Comparison of ENCODE assay signal across 8 cellular contexts in the genomic region with DNA sequence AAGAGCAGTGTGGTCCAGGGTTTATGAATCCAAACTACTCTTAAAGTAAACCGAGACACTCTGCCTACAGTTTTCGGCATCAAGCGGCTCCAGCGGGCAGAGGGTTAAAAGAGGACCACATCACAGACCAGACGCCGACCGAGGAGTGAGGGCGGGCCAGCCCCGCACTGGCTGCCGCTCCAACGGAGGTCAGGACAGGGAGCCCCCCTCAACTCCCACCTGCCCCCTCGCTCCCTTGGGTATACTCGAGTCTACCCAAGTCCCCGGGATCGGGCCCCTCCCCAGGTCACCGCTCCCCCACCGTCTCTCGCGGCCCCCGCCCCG. TPM values are rescaled to one million over a fixed set of nuclear protein-coding genes. Genes with fewer than 3 reads are reported as not detected.
A peak's percentile ranks its signal among the peaks of the same experiment; 100 is the strongest.
DNase-seq lines count a peak whose midpoint lies in the region; ATAC-seq and TF ChIP-seq lines count a peak whose summit lies in the region.

No MANE protein-coding gene starts in this region.

- no peak overlapping the region for H2BK12ac ChIP-seq in mesenchymal stem cell (ENCODE audit: low read length in 2 of 2)

- peak overlapping the region; percentile 57 for H4K91ac ChIP-seq in mesenchymal stem cell (ENCODE audit: low read length)

- ATAC-seq in GM19438 (IDR thresholded peaks at IDR 0.05; ENCODE audit: low read depth, unreplicated experiment) (peak; percentile 33), GM21717 (IDR thresholded peaks at IDR 0.05; ENCODE audit: unreplicated experiment) (no peak)

- H2BK15ac ChIP-seq in mesenchymal stem cell (ENCODE audit: low read depth, poor library complexity, severe bottlenecking) = peak overlapping the region; percentile 94

- H3K18ac ChIP-seq in mesenchymal stem cell (ENCODE audit: low read depth in 1 of 2, low read length in 2 of 2) = peak overlapping the region; percentile 77 to 96

- peaks cover 2% of the 10 kb centered on the region for H3K36me3 Mint-ChIP-seq in IgD-negative memory B cell

- intact Hi-C loops in dorsolateral prefrontal cortex (cut with DNase I) = loop anchor here (2.0 to 5.0 kb wide), 5 partner anchors 46 to 299 kb away; a partner anchor contains a TSS

- DNase-seq in DMS114 treated with DMSO at 0.1 percent for 48 hours (lab: John Stamatoyannopoulos, UW; ENCODE audit: unreplicated experiment) = peak; percentile 74
- DNase-seq in SIG-M5 treated with dmso at 0.1 percent for 504 hours (lab: John Stamatoyannopoulos, UW; ENCODE audit: unreplicated experiment) = peak; percentile 77
- peak in 4 of 10 donors; percentile 49 to 67 (median 54) for DNase-seq in dorsolateral prefrontal cortex
- DNase-seq in mesenchymal stem cell = peak; percentile 80
- peak in 1 of 2 donors; percentile 47 for DNase-seq in tibial nerve (ENCODE audit: low spot score in 2 of 2)

- H3K4me3 Mint-ChIP-seq in IgD-negative memory B cell = peak overlapping the region; percentile 87 to 98 (median 94)

- peak overlapping the region; percentile 83 for H4K8ac ChIP-seq in mesenchymal stem cell (ENCODE audit: low read length)

- H3K14ac ChIP-seq in mesenchymal stem cell (ENCODE audit: low read length in 2 of 2) = peak overlapping the region in 1 of 2 experiments; percentile 41

- H3K27ac ChIP-seq in dorsolateral prefrontal cortex (peak overlapping the region; percentile 67 to 98 (median 95)), mesenchymal stem cell (ENCODE audit: low read length, poor library complexity, severe bottlenecking) (peak overlapping the region; percentile 72), tibial nerve (peak overlapping the region; percentile 94 to 100 (median 98))

- peaks cover 3 to 17% of the 10 kb centered on the region in 2 experiments for H3K36me3 ChIP-seq in mesenchymal stem cell (ENCODE audit: control insufficient read depth in 1 of 2, insufficient read depth in 2 of 2, low read depth in 1 of 2, low read length in 2 of 2)
- peaks cover 0 to 10% (median 0%) of the 10 kb centered on the region in 3 donors for H3K36me3 ChIP-seq in tibial nerve

- H3K27ac Mint-ChIP-seq in IgD-negative memory B cell = peak overlapping the region; percentile 19 to 98 (median 76)

- H3K4me1 ChIP-seq in mesenchymal stem cell (ENCODE audit: control insufficient read depth, insufficient read depth, low read depth, low read length) = peaks cover 4% of the 10 kb centered on the region
- peaks cover 0 to 32% (median 8%) of the 10 kb centered on the region in 4 donors for H3K4me1 ChIP-seq in tibial nerve

- TF ChIP-seq CTCF in dorsolateral prefrontal cortex (IDR thresholded peaks at IDR 0.05 in 54 of 56, conservative IDR thresholded peaks at IDR 0.05 in 2 of 56; ENCODE audit: low read depth in 1 of 56, partially characterized antibody in 56 of 56) (no peak), tibial nerve (IDR thresholded peaks at IDR 0.05) (no peak)

- 1% methylated on average over 19 of the region's 21 CpGs for WGBS in mesenchymal stem cell
- WGBS in tibial nerve, 2 donors = 0 to 3% methylated on average over 12 to 19 of the region's 21 CpGs

- peak overlapping the region; percentile 99 for H3K9ac ChIP-seq in mesenchymal stem cell (ENCODE audit: low read length)

- no peak for TF ChIP-seq POLR2A in tibial nerve (IDR thresholded peaks at IDR 0.05)

- H3K27me3 ChIP-seq in dorsolateral prefrontal cortex (no peaks in the 10 kb centered on the region), mesenchymal stem cell (ENCODE audit: control insufficient read depth in 1 of 2, insufficient read depth in 1 of 2, low read length in 2 of 2) (no peaks in the 10 kb centered on the region), tibial nerve (no peaks in the 10 kb centered on the region)

- no peaks in the 10 kb centered on the region for H3K27me3 Mint-ChIP-seq in IgD-negative memory B cell

- H3K4ac ChIP-seq in mesenchymal stem cell (ENCODE audit: low read depth in 1 of 2, low read length in 2 of 2) = peak overlapping the region in 1 of 2 experiments; percentile 95

- H3K9me3 ChIP-seq in mesenchymal stem cell (ENCODE audit: control insufficient read depth, low read length) = no peaks in the 10 kb centered on the region
- H3K9me3 ChIP-seq in tibial nerve = no peaks in the 10 kb centered on the region

- no peaks in the 10 kb centered on the region for H3K9me3 Mint-ChIP-seq in IgD-negative memory B cell

- peak overlapping the region; percentile 76 for H3K4me2 ChIP-seq in mesenchymal stem cell (ENCODE audit: low read length, poor library complexity, severe bottlenecking)

- TF ChIP-seq EP300 in tibial nerve (IDR thresholded peaks at IDR 0.05) = no peak

- H3K79me1 ChIP-seq in mesenchymal stem cell (replicated peaks; ENCODE audit: low read length, poor library complexity, severe bottlenecking) = no peaks in the 10 kb centered on the region

- H2AFZ ChIP-seq in mesenchymal stem cell (ENCODE audit: low read depth, low read length) = peak overlapping the region; percentile 85

- H3K4me3 ChIP-seq in dorsolateral prefrontal cortex = peak overlapping the region; percentile 61 to 97 (median 87)
- peak overlapping the region; percentile 85 to 94 for H3K4me3 ChIP-seq in mesenchymal stem cell (ENCODE audit: insufficient read depth in 1 of 2, low read depth in 1 of 2, low read length in 2 of 2)
- peak overlapping the region; percentile 77 to 98 (median 89) for H3K4me3 ChIP-seq in tibial nerve

- H2BK120ac ChIP-seq in mesenchymal stem cell (ENCODE audit: low read depth, low read length) = peak overlapping the region; percentile 94

- H3K4me1 Mint-ChIP-seq in IgD-negative memory B cell = peaks cover 17 to 23% (median 23%) of the 10 kb centered on the region in 3 donors

- H2AK5ac ChIP-seq in mesenchymal stem cell (ENCODE audit: low read length, severe bottlenecking) = no peak overlapping the region

- peak overlapping the region; percentile 90 for H2BK5ac ChIP-seq in mesenchymal stem cell (ENCODE audit: low read depth, low read length, poor library complexity, severe bottlenecking)

- H3K23ac ChIP-seq in mesenchymal stem cell (ENCODE audit: low read length in 2 of 2) = peak overlapping the region in 1 of 2 experiments; percentile 34

RNA-seq across cellular contexts. Expression of a gene that starts 0.3 kb away (rescaled TPM):
- polyA plus RNA-seq in IgD-negative memory B cell = 18.2 TPM
- total RNA-seq in dorsolateral prefrontal cortex (10 to 100 TPM; 28.0 to 51.9 (median 38.9) TPM), tibial nerve (10 to 100 TPM; 56.6 to 67.4 (median 58.6) TPM)
- 19.6 TPM for polyA plus RNA-seq in mesenchymal stem cell (2013, experiment 1 of 2)
- 18.3 TPM for polyA plus RNA-seq in mesenchymal stem cell (2013, experiment 2 of 2)

RNA-seq across cellular contexts. Expression of a gene that starts 10.9 kb away (rescaled TPM):
- not detected for polyA plus RNA-seq in IgD-negative memory B cell
- total RNA-seq in dorsolateral prefrontal cortex = not detected
- not detected for polyA plus RNA-seq in mesenchymal stem cell (2013, experiment 1 of 2)
- polyA plus RNA-seq in mesenchymal stem cell (2013, experiment 2 of 2) = not detected
- total RNA-seq in tibial nerve = not detected

RNA-seq across cellular contexts. Expression of a gene that starts 50.1 kb away (rescaled TPM):
- polyA plus RNA-seq in IgD-negative memory B cell = 19.8 TPM
- 10 to 100 TPM; 29.7 to 62.6 (median 42.4) TPM for total RNA-seq in dorsolateral prefrontal cortex
- polyA plus RNA-seq in mesenchymal stem cell (2013, experiment 1 of 2) = 18.7 TPM
- 17.7 TPM for polyA plus RNA-seq in mesenchymal stem cell (2013, experiment 2 of 2)
- 10 to 100 TPM; 30.6 to 42.9 (median 35.3) TPM for total RNA-seq in tibial nerve
